Comparison of ENCODE assay signal across 2 cellular contexts in genomic region chr20:38304845-38305447, GRCh38.
TF ChIP-seq lines count a peak whose summit lies in the region.

No MANE protein-coding gene starts in this region.

TF ChIP-seq in GM23338, 12 proteins besides CTCF, POLR2A, EP300 and RAD21 (continued from another document):
- TF ChIP-seq ZNF462 (CRISPR knock-in tag; IDR thresholded peaks at IDR 0.05) (no peak), CREB1 (CRISPR knock-in tag; IDR thresholded peaks at IDR 0.05; ENCODE audit: low read depth) (no peak), JUNB (IDR thresholded peaks at IDR 0.05; ENCODE audit: unreplicated experiment) (no peak), POLR2AphosphoS5 (IDR thresholded peaks at IDR 0.05; ENCODE audit: low read depth) (no peak), STAT1 (IDR thresholded peaks at IDR 0.05; ENCODE audit: unreplicated experiment) (no peak), NANOG (IDR thresholded peaks at IDR 0.05; ENCODE audit: borderline replicate concordance) (no peak), ETS1 (IDR thresholded peaks at IDR 0.05) (no peak), ZNF114 (CRISPR knock-in tag; IDR thresholded peaks at IDR 0.05) (no peak), EZH2 (IDR thresholded peaks at IDR 0.05; ENCODE audit: low read depth, unreplicated experiment) (no peak), REST (IDR thresholded peaks at IDR 0.05; ENCODE audit: unreplicated experiment) (no peak), EZH2phosphoT487 (IDR thresholded peaks at IDR 0.05; ENCODE audit: unreplicated experiment) (no peak)
TF ChIP-seq in GM23338: peak in this region for 0.

TF ChIP-seq in SK-N-SH, 30 proteins besides CTCF, POLR2A, EP300 and RAD21 (continued from another document):
- peak; percentile 30; the same call in 1 of the 2 replicates for TF ChIP-seq SMC3 (IDR thresholded peaks at IDR 0.05; ENCODE audit: low read depth, low read length)
